8 cellular contexts compared by ENCODE assay signal in genomic region chr17:50866261-50866949, GRCh38. TPM values are rescaled to one million over a fixed set of nuclear protein-coding genes. Genes with fewer than 3 reads are reported as not detected.
DNase-seq lines count a peak whose midpoint lies in the region; ATAC-seq and TF ChIP-seq lines count a peak whose summit lies in the region.

TSS of gene TOB1 (minus strand) at chr17:50866354. CDS start at chr17:50864017, 2,337 bp downstream.

- peak within 1 kb of the TSS; percentile 84 for H3K4me2 ChIP-seq in mammary epithelial cell (ENCODE audit: insufficient read depth, low read depth, low read length)

- H4K20me1 ChIP-seq in mammary epithelial cell (ENCODE audit: insufficient read depth, low read length): peaks cover 8% of the 10 kb centered on the region

- H3K27me3 ChIP-seq in mammary epithelial cell (ENCODE audit: insufficient read depth, low read length): no peaks in the 10 kb centered on the region

- peaks cover 46 to 49% of the 10 kb centered on the region in 2 donors for H3K4me1 Mint-ChIP-seq in immature natural killer cell

- peak within 1 kb of the TSS; percentile 98 to 100 (median 99) for H3K4me3 Mint-ChIP-seq in immature natural killer cell

- TF ChIP-seq CTCF in WI38 (IDR thresholded peaks at IDR 0.05; ENCODE audit: low read depth, low read length) (no peak), mammary epithelial cell (conservative IDR thresholded peaks at IDR 0.05 in 1 of 2, IDR thresholded peaks at IDR 0.05 in 1 of 2; ENCODE audit: extremely low read depth in 1 of 2, insufficient read depth in 1 of 2, low read depth in 1 of 2, low read length in 2 of 2) (no peak)

- in situ Hi-C loops in mammary epithelial cell (cut with MboI; ENCODE audit: low sequenced_read_pairs in 2 of 2): no loop called here

- no peaks in the 10 kb centered on the region for H3K9me3 Mint-ChIP-seq in immature natural killer cell

- H3K4me3 ChIP-seq in WI38 (ENCODE audit: low read depth, low read length): peak within 1 kb of the TSS; percentile 78
- peak within 1 kb of the TSS; percentile 88 to 97 (median 94) for H3K4me3 ChIP-seq in mammary epithelial cell (replicated peaks in 1 of 3; ENCODE audit: insufficient read depth in 1 of 3, low read depth in 2 of 3, low read length in 3 of 3)

- no TSS peak for BruUV-seq in mammary epithelial cell (replicated peaks; lab: Mats Ljungman, UMichigan)

- whole genome bisulfite sequencing in mammary epithelial cell (ENCODE audit: low coverage, missing lambda C conversion rate): 0% methylated on average over 10 of the region's 75 CpGs

- peaks cover 11% of the 10 kb centered on the region for H3K36me3 ChIP-seq in mammary epithelial cell (ENCODE audit: insufficient read depth, low read length)

- DNase-seq in AG08395 (ENCODE audit: low spot score) (peak; percentile 97), NCI-H2227 treated with DMSO at 0.1 percent for 48 hours (lab: John Stamatoyannopoulos, UW) (peak; percentile 93), mammary epithelial cell (peak; percentile 98), immature natural killer cell (peak; percentile 91 to 96 (median 93)), smooth muscle cell of the brain vasculature (ENCODE audit: low read depth, low spot score) (peak; percentile 86)

- CTCF ChIA-PET in mammary epithelial cell (lab: Charles Lee; ENCODE audit: low non-redundant PET): no interaction called here

- peaks cover 0 to 14% (median 13%) of the 10 kb centered on the region in 3 donors for H3K36me3 Mint-ChIP-seq in immature natural killer cell

- peak within 1 kb of the TSS; percentile 98 for H3K9ac ChIP-seq in mammary epithelial cell (ENCODE audit: insufficient read depth, low read length)

- H3K27me3 Mint-ChIP-seq in immature natural killer cell (ENCODE audit: low read depth in 3 of 3): peaks cover 19 to 29% (median 22%) of the 10 kb centered on the region in 3 donors

- no peaks in the 10 kb centered on the region for H3K9me3 ChIP-seq in mammary epithelial cell (replicated peaks; ENCODE audit: insufficient read depth, low read length)

- peak within 1 kb of the TSS; percentile 97 for H3K27ac ChIP-seq in mammary epithelial cell (ENCODE audit: insufficient read depth, low read depth, low read length)

- ATAC-seq in GM18909 (IDR thresholded peaks at IDR 0.05; ENCODE audit: poor library complexity, unreplicated experiment) (peak; percentile 75), HG03159 (IDR thresholded peaks at IDR 0.05; ENCODE audit: unreplicated experiment) (peak; percentile 63)

- intact Hi-C loops in mammary epithelial cell (cut with micrococcal nuclease): loop anchor here (1.0 to 2.0 kb wide), 4 partner anchors 16 to 288 kb away; no protein-coding TSS in a partner anchor

- dilution Hi-C loops in mammary epithelial cell (cut with HindIII; ENCODE audit: low sequenced_read_pairs): loop anchor here (5.0 kb wide), 1 partner anchor 36 kb away; no protein-coding TSS in a partner anchor

- H3K79me2 ChIP-seq in mammary epithelial cell (ENCODE audit: insufficient read depth, low read length): peaks cover 51% of the 10 kb centered on the region

- peak within 1 kb of the TSS; percentile 50 for H2AFZ ChIP-seq in mammary epithelial cell (ENCODE audit: low read depth, low read length)

- H3K27ac Mint-ChIP-seq in immature natural killer cell: peak within 1 kb of the TSS; percentile 95 to 99 (median 98)

- H3K4me1 ChIP-seq in mammary epithelial cell (ENCODE audit: insufficient read depth, low read length): peaks cover 16% of the 10 kb centered on the region

RNA-seq across cellular contexts. Expression of gene TOB1, which starts in this region (rescaled TPM):
- total RNA-seq in mammary epithelial cell: 100 to 1,000 TPM in 1 of 2 donors, 10 to 100 TPM in 1; 51.2 to 149 TPM
- polyA plus RNA-seq in mammary epithelial cell: 89.6 TPM
- 94.4 TPM for polyA minus RNA-seq in mammary epithelial cell
- polyA plus RNA-seq in immature natural killer cell: 10 to 100 TPM in 2 of 3 donors, 1 to 10 TPM in 1; 8.9 to 23.7 (median 10.3) TPM

Comparison
In these comparisons a context has a peak if more than half of its experiments do, and no peak if none do; other contexts are left out.
1. Peak in every context shown above with its lines: DNase-seq, ATAC-seq, H3K4me3 ChIP-seq and H3K27ac ChIP-seq.